In the genomic region with DNA sequence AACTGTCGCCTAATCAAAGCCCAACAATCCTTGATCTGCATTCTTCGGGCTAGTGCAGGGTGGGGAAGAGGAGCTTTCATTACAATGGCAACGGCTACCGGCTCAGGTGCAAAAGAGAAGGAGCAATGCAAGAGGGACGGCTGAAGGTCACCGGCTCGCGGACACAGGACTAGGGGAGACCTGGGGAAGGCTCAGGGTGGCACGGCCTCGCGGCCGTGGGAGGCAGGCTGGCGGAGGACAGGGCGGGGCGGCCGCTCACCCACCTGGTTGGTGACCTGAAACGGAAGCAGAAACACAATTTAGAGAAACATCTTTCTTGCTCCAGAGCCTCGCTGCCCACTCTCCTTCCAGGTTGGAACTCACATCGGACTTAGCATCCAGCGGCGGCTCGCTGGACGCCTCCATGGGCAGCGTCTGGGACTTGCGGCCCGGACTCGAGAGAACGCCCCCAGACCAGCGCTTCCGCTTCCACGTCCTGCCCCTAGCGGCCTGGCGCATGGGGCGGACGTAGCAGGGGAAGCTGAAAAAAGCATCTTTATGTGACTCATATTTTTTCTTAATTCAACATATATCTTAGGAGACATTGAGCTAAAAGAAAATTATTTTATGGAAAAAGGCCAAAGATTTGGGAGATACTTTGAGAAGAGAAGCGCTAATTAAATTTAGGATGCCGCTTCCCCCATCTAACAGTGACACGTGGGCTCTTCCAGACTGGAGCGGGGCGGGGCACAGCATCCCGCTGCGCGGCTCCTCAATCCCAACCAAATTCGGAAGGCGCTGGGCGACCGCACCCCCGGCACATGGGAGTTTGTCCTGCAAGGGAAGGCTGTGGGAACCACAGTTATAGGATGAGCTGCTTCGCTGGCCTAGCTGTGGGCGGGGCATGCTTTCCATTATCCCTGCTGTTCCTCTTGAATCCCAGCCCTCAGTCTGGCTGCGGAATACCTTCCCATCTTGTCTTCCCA, we compare ENCODE assay signal across 8 cellular contexts. TPM values are rescaled to one million over a fixed set of nuclear protein-coding genes. Genes with fewer than 3 reads are reported as not detected.
DNase-seq lines count a peak whose midpoint lies in the region; ATAC-seq and TF ChIP-seq lines count a peak whose summit lies in the region.

A gene (minus strand): TSS at position 441 of the 965 bp plus-strand sequence. CDS start 36 bp downstream, at position 405.

- DNase-seq in GM13977 (ENCODE audit: low spot score) (peak; percentile 83), NCI-H1417 treated with DMSO at 0.1 percent for 48 hours (lab: John Stamatoyannopoulos, UW) (peak; percentile 87), amygdala (lab: John Stamatoyannopoulos, UW) (peak; percentile 6 to 79 (median 54)), left ventricle myocardium inferior (peak; percentile 80), prostate gland (ENCODE audit: low spot score) (peak; percentile 62)

- no peak for TF ChIP-seq CTCF in GM13977 (IDR thresholded peaks at IDR 0.05; ENCODE audit: extremely low read depth, insufficient read depth, missing control alignments)
- TF ChIP-seq CTCF in left ventricle myocardium inferior (IDR thresholded peaks at IDR 0.05; ENCODE audit: borderline replicate concordance): peak; percentile 77
- TF ChIP-seq CTCF in prostate gland (IDR thresholded peaks at IDR 0.05): peak in 3 of 4 experiments; percentile 35 to 78 (median 74)

- H3K4me1 ChIP-seq in left ventricle myocardium inferior (peaks cover 28% of the 10 kb centered on the region), prostate gland (replicated peaks) (no peaks in the 10 kb centered on the region), urinary bladder (ENCODE audit: insufficient read depth) (no peaks in the 10 kb centered on the region)

- H3K9me3 Mint-ChIP-seq in T-helper 1 cell treated with Interleukin-12 subunit alpha and Interleukin-12 subunit beta and Interleukin-4 antibody, amounts not matched to agents 30 μg/mL and 1 μg/mL, for 36 hours: no peaks in the 10 kb centered on the region

- peak within 1 kb of the TSS; percentile 89 for H3K27ac ChIP-seq in left ventricle myocardium inferior (replicated peaks)
- peak within 1 kb of the TSS; percentile 68 to 69 for H3K27ac ChIP-seq in prostate gland
- H3K27ac ChIP-seq in urinary bladder (ENCODE audit: low read depth): no peak within 1 kb of the TSS

- H3K36me3 Mint-ChIP-seq in T-helper 1 cell treated with Interleukin-12 subunit alpha and Interleukin-12 subunit beta and Interleukin-4 antibody, amounts not matched to agents 30 μg/mL and 1 μg/mL, for 36 hours (ENCODE audit: low read depth): peaks cover 18% of the 10 kb centered on the region

- no peaks in the 10 kb centered on the region for H3K27me3 Mint-ChIP-seq in T-helper 1 cell treated with Interleukin-12 subunit alpha and Interleukin-12 subunit beta and Interleukin-4 antibody, amounts not matched to agents 30 μg/mL and 1 μg/mL, for 36 hours (ENCODE audit: low read depth)

- H3K27ac Mint-ChIP-seq in T-helper 1 cell treated with Interleukin-12 subunit alpha and Interleukin-12 subunit beta and Interleukin-4 antibody, amounts not matched to agents 30 μg/mL and 1 μg/mL, for 36 hours: peak within 1 kb of the TSS; percentile 93

- peaks cover 33% of the 10 kb centered on the region for H3K4me1 Mint-ChIP-seq in T-helper 1 cell treated with Interleukin-12 subunit alpha and Interleukin-12 subunit beta and Interleukin-4 antibody, amounts not matched to agents 30 μg/mL and 1 μg/mL, for 36 hours (ENCODE audit: low read depth)

- in situ Hi-C loops in GM13977 (cut with MboI; ENCODE audit: low pct_unique_long_range_greater_than_20kb, low sequenced_read_pairs, unreplicated experiment): no loop called here

- peak within 1 kb of the TSS; percentile 99 for H3K4me3 Mint-ChIP-seq in T-helper 1 cell treated with Interleukin-12 subunit alpha and Interleukin-12 subunit beta and Interleukin-4 antibody, amounts not matched to agents 30 μg/mL and 1 μg/mL, for 36 hours

- intact Hi-C loops in left ventricle myocardium inferior (cut with micrococcal nuclease): no loop called here
- intact Hi-C loops in prostate gland (cut with DNase I): no loop called here

- H3K27me3 ChIP-seq in left ventricle myocardium inferior (ENCODE audit: low read depth) (no peaks in the 10 kb centered on the region), prostate gland (replicated peaks; ENCODE audit: insufficient read depth) (no peaks in the 10 kb centered on the region)

- WGBS in prostate gland: 1% methylated on average over 46 of the region's 51 CpGs
- WGBS in urinary bladder: under 1% methylated on average over 51 of the region's 51 CpGs

- H3K36me3 ChIP-seq in left ventricle myocardium inferior: peaks cover 7% of the 10 kb centered on the region
- no peaks in the 10 kb centered on the region for H3K36me3 ChIP-seq in prostate gland
- H3K36me3 ChIP-seq in urinary bladder (ENCODE audit: insufficient read depth): no peaks in the 10 kb centered on the region

- ATAC-seq in HG02798 (IDR thresholded peaks at IDR 0.05; ENCODE audit: poor library complexity, unreplicated experiment): peak; percentile 98

- H3K4me3 ChIP-seq in left ventricle myocardium inferior (peak within 1 kb of the TSS; percentile 99), prostate gland (peak within 1 kb of the TSS; percentile 58 to 63), urinary bladder (ENCODE audit: low read depth, low read length) (peak within 1 kb of the TSS; percentile 55)

- no peaks in the 10 kb centered on the region for H3K9me3 ChIP-seq in left ventricle myocardium inferior (replicated peaks)
- no peaks in the 10 kb centered on the region for H3K9me3 ChIP-seq in prostate gland

- peak; percentile 51 for TF ChIP-seq POLR2A in prostate gland (IDR thresholded peaks at IDR 0.05)

RNA-seq across cellular contexts. Expression of the gene that starts here (rescaled TPM):
- total RNA-seq in left ventricle myocardium inferior (145 TPM), prostate gland (100 to 1,000 TPM in 1 of 2 donors, 10 to 100 TPM in 1; 77.3 to 183 TPM), urinary bladder (124 TPM)
- polyA plus RNA-seq in urinary bladder: 196 TPM
